In genomic region chr1:8398086-8398485, GRCh38 we compare ENCODE assay signal across 12 cellular contexts.
DNase-seq lines count a peak whose midpoint lies in the region; ATAC-seq and TF ChIP-seq lines count a peak whose summit lies in the region.
"Had no signal": no experiment of that assay in that cellular context is flagged by ENCODE, and none has a peak within 500 bp of the region (broad histone marks: within the 10 kb centered on the region; RNA-seq: fewer than 3 reads in every experiment).

No MANE protein-coding gene starts in this region.

- intact Hi-C loops in Panc1 (cut with micrococcal nuclease; ENCODE audit: unreplicated experiment) (no loop called here), dorsolateral prefrontal cortex (cut with DNase I) (no loop called here)

- no peak for ATAC-seq in Panc1

- CTCF ChIA-PET in Panc1 (lab: Charles Lee), result interaction anchor here (0.6 kb wide), 1 partner anchor 451 kb away, joined by 5 read pairs; no protein-coding TSS in a partner anchor

- no peak overlapping the region for H3K9ac ChIP-seq in rectal smooth muscle tissue (ENCODE audit: low read length)

- H3K27ac ChIP-seq in Panc1 (ENCODE audit: low read length) (peak overlapping the region; percentile 82), dorsolateral prefrontal cortex (peak overlapping the region in 31 of 59 donors; percentile 4 to 74 (median 31)), rectal smooth muscle tissue (ENCODE audit: low read depth, low read length) (peak overlapping the region; percentile 79)

- in situ Hi-C loops in Panc1 (cut with HindIII; ENCODE audit: low pct_unique_long_range_greater_than_20kb, low sequenced_read_pairs), result no loop called here

- POLR2A ChIA-PET in Panc1 (lab: Charles Lee), result no interaction called here

- peak; percentile 9 for DNase-seq in EL
- no peak for DNase-seq in Panc1 (ENCODE audit: low read depth, low spot score)
- no peak for DNase-seq in dorsolateral prefrontal cortex
- DNase-seq in foreskin melanocyte, result no peak
- DNase-seq in HUDEP-2 (lab: John Stamatoyannopoulos, UW; ENCODE audit: unreplicated experiment in 76 of 76), result no peak
- no peak for DNase-seq in amygdala (lab: John Stamatoyannopoulos, UW)
- no peak for DNase-seq in activated effector memory CD4-positive, alpha-beta T cell treated with anti-CD3 and anti-CD28 coated beads, Interleukin-2, amount 50 U/mL, for 16 hours
- DNase-seq: NCI-H1417; SHP77; stimulated activated CD4-positive, alpha-beta T cell treated with anti-CD3 and anti-CD28 coated beads, Interleukin-4, amount 100 ng/mL, for 24 hours had no signal

- H3K27me3 ChIP-seq in Panc1 (ENCODE audit: control insufficient read depth, insufficient read depth, low read length) (no peaks in the 10 kb centered on the region), dorsolateral prefrontal cortex (no peaks in the 10 kb centered on the region), rectal smooth muscle tissue (ENCODE audit: control insufficient read depth, insufficient read depth, low read length) (no peaks in the 10 kb centered on the region)

- H3K4me1 ChIP-seq in Panc1 (ENCODE audit: control insufficient read depth, insufficient read depth, low read length) (peaks cover 58% of the 10 kb centered on the region), rectal smooth muscle tissue (ENCODE audit: control insufficient read depth, insufficient read depth, low read length) (peaks cover 34% of the 10 kb centered on the region)

- BruUV-seq in Panc1 (replicated peaks; lab: Mats Ljungman, UMichigan), result no TSS peak

- H3K36me3 ChIP-seq in Panc1 (ENCODE audit: control insufficient read depth, insufficient read depth, low read length) (peaks cover 23% of the 10 kb centered on the region), rectal smooth muscle tissue (ENCODE audit: control insufficient read depth, insufficient read depth, low read length) (peaks cover 5% of the 10 kb centered on the region)

- H3K4me3 ChIP-seq in Panc1 (ENCODE audit: low read depth in 2 of 2, low read length in 2 of 2) (no peak overlapping the region), dorsolateral prefrontal cortex (no peak overlapping the region), rectal smooth muscle tissue (ENCODE audit: low read length) (no peak overlapping the region)
- H3K4me3 ChIP-seq: lung had no signal

- no peaks in the 10 kb centered on the region for H3K9me3 ChIP-seq in Panc1 (ENCODE audit: control insufficient read depth, insufficient read depth, low read depth, low read length)

- TF ChIP-seq CTCF in Panc1 (IDR thresholded peaks at IDR 0.05), result no peak
- no peak for TF ChIP-seq CTCF in dorsolateral prefrontal cortex (IDR thresholded peaks at IDR 0.05 in 54 of 56, conservative IDR thresholded peaks at IDR 0.05 in 2 of 56; ENCODE audit: low read depth in 1 of 56, partially characterized antibody in 56 of 56)

Comparison
In these comparisons a context has a peak if more than half of its experiments do, and no peak if none do; other contexts are left out.
1. H3K27ac ChIP-seq: peak in every context shown above with its lines; median percentile 82 in Panc1; 79 in rectal smooth muscle tissue; 31 in dorsolateral prefrontal cortex.